In the genomic region with DNA sequence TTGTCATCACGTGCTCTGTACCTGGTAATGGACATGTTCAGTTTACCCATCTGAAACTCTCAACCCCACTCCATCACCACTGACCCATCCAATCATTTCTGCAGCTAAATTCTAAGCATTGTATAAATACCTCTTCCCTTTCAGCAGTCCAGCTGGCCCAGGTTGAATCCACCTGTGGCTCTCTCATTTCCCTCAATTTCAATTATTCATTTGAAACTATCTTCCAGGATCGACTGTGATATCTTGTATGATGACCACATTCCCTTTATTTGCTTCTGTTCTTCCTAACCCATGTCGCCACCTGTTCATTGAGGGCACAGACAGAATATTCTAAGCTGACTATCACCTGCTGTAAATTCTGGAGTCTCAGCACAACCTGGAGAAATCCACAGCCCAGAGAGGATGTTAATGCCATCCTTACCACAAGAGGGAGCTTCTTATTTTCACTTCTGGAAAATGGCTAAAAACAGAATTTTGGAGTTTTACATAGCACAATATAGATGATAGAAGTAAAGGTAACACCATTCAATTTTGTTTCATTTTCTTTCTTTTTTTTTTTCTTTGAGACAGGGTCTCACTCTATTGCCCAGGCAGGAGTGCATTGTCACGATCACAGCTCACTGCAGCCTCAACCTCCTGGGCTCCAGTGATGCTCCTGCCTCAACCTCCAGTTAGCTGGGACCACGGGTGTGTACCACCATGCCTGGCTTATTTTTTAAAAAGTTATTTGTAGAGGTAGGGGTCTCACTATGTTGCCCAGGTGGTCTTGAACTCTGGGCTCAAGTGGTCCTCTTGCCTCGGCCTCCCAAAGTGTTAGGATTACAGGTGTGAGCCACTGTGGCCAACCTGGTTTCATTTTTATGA, we compare ENCODE assay signal across 8 cellular contexts. TPM values are rescaled to one million over a fixed set of nuclear protein-coding genes. Genes with fewer than 3 reads are reported as not detected.
DNase-seq lines count a peak whose midpoint lies in the region; ATAC-seq and TF ChIP-seq lines count a peak whose summit lies in the region.

No MANE protein-coding gene starts in this region.

- peaks cover 5% of the 10 kb centered on the region for H3K9me3 Mint-ChIP-seq in neural progenitor cell

- TF ChIP-seq CTCF in AG10803 (conservative IDR thresholded peaks at IDR 0.05; ENCODE audit: low read length) = peak; percentile 84
- peak; percentile 47; the same call in 1 of the 2 replicates for TF ChIP-seq CTCF in GM12875 (IDR thresholded peaks at IDR 0.05; ENCODE audit: borderline replicate concordance, insufficient read depth, low read depth, low read length)
- TF ChIP-seq CTCF in OCI-LY3 (IDR thresholded peaks at IDR 0.05; ENCODE audit: low read depth, low read length) = peak; percentile 86
- TF ChIP-seq CTCF in neural progenitor cell (IDR thresholded peaks at IDR 0.05) = peak; percentile 81

- H3K4me3 Mint-ChIP-seq in neural progenitor cell = no peak overlapping the region

- peaks cover 8% of the 10 kb centered on the region for H3K4me1 Mint-ChIP-seq in neural progenitor cell

- no peaks in the 10 kb centered on the region for H3K9me3 ChIP-seq in OCI-LY3 (ENCODE audit: insufficient read depth, low read length)
- no peaks in the 10 kb centered on the region for H3K9me3 ChIP-seq in neural progenitor cell (ENCODE audit: low read depth)

- no peak overlapping the region for H2AFZ ChIP-seq in OCI-LY3 (ENCODE audit: low read depth, low read length)
- no peak overlapping the region for H2AFZ ChIP-seq in neural progenitor cell (replicated peaks)

- no peak for ATAC-seq in HG03432 (IDR thresholded peaks at IDR 0.05; ENCODE audit: unreplicated experiment)

- H4K20me1 ChIP-seq in OCI-LY3 (ENCODE audit: insufficient read depth, low read length) (no peaks in the 10 kb centered on the region), neural progenitor cell (ENCODE audit: low read depth) (no peaks in the 10 kb centered on the region)

- peaks cover 8% of the 10 kb centered on the region for H3K27me3 Mint-ChIP-seq in neural progenitor cell (ENCODE audit: insufficient read depth, low read depth)

- H3K79me2 ChIP-seq in OCI-LY3 (ENCODE audit: low read length) (no peaks in the 10 kb centered on the region), neural progenitor cell (ENCODE audit: low read depth) (no peaks in the 10 kb centered on the region)

- H3K27ac ChIP-seq in OCI-LY3 (ENCODE audit: low read length) (no peak overlapping the region), neural progenitor cell (no peak overlapping the region)

- peak; percentile 40 for DNase-seq in AG10803 (ENCODE audit: low read depth)
- peak; percentile 40 for DNase-seq in dedifferentiated amniotic fluid mesenchymal stem cell (ENCODE audit: extremely low spot score)
- DNase-seq in neural progenitor cell (ENCODE audit: low spot score) = peak; percentile 37
- DNase-seq in NCI-H1694 (lab: John Stamatoyannopoulos, UW) = no peak
- no peak for DNase-seq in foreskin melanocyte

- H3K4me2 ChIP-seq in OCI-LY3 (ENCODE audit: low read length) (0 out of 2 replicates have a peak overlapping the region, but pooled peaks have one; percentile 6), neural progenitor cell (no peak overlapping the region)

- H3K27me3 ChIP-seq in OCI-LY3 (ENCODE audit: low read depth, low read length) = peaks cover 7% of the 10 kb centered on the region; the same call in 1 of the 2 replicates
- peaks cover 47% of the 10 kb centered on the region for H3K27me3 ChIP-seq in neural progenitor cell

- no peaks in the 10 kb centered on the region for H3F3A ChIP-seq in neural progenitor cell (ENCODE audit: low read depth)

- H3K27ac Mint-ChIP-seq in neural progenitor cell = no peak overlapping the region

- H3K4me1 ChIP-seq in OCI-LY3 (ENCODE audit: low read length) (peaks cover 8% of the 10 kb centered on the region), neural progenitor cell (no peaks in the 10 kb centered on the region)

- H3K36me3 Mint-ChIP-seq in neural progenitor cell = no peaks in the 10 kb centered on the region

- H3K36me3 ChIP-seq in OCI-LY3 (replicated peaks; ENCODE audit: low read depth, low read length) (no peaks in the 10 kb centered on the region), neural progenitor cell (no peaks in the 10 kb centered on the region)

- no peak overlapping the region for H3K4me3 ChIP-seq in AG10803 (ENCODE audit: low read length)
- no peak overlapping the region for H3K4me3 ChIP-seq in GM12875 (ENCODE audit: low read depth, low read length)
- H3K4me3 ChIP-seq in OCI-LY3 (ENCODE audit: low read length) = no peak overlapping the region
- no peak overlapping the region for H3K4me3 ChIP-seq in neural progenitor cell

- no peak overlapping the region for H3K9ac ChIP-seq in OCI-LY3 (ENCODE audit: low read length)
- no peak overlapping the region for H3K9ac ChIP-seq in neural progenitor cell

RNA-seq across cellular contexts. Expression of gene ZNF823, which starts 38.6 kb away (rescaled TPM):
- total RNA-seq in neural progenitor cell (ENCODE audit: low replicate concordance) = 9.2 and 12.3 TPM in 2 replicates

Comparison
In these comparisons a context has a peak if more than half of its experiments do, and no peak if none do; other contexts are left out.
1. DNase-seq: peak in AG10803 (single experiment), dedifferentiated amniotic fluid mesenchymal stem cell (single experiment) and neural progenitor cell (single experiment); none in NCI-H1694 (single experiment) and foreskin melanocyte (single experiment).
2. Peak in every context shown above with its lines, with median percentiles within 50 percentile points of each other: CTCF ChIP-seq.